14 cellular contexts compared by ENCODE assay signal in the genomic region with DNA sequence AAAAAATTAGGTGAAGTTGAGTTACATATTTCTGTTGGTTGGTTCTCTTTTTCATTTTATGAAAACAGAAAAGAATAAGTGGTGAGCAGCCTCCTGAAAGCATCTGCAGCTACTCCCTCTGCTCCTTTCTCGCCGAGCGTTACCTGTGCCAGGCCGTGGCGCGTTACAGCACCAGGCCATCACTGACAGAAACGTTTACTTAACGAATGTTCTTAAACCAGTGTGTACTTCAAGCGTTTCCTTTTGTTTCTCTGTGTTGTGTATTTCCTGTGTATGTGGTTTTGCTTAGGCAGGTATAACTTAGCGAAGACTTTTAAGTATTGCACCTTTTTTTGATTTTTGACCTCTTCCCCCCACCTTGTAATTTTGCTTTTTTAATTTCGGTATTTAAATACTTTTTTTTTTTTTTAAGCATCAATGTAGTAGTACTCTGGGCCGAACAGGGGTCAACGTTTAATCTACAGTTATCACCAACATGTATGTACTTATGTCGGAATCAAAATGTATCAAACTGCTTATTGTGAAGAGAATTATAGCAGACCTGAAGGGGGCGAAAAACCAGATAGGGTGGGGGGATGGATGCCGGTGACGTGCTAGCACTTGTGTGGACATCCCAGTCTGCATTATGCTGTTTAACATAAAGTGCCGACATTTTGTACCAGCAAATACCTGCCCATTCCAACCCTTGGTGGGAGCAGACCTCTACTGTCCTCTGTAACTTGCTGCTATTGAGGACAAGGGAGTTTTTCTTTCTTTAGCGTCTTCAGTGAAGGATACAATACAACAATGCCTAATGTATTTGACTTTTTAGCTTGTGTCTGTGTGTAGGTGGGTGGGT. TPM values are rescaled to one million over a fixed set of nuclear protein-coding genes. Genes with fewer than 3 reads are reported as not detected.
DNase-seq lines count a peak whose midpoint lies in the region; ATAC-seq, FAIRE-seq and TF ChIP-seq lines count a peak whose summit lies in the region.
"Had no signal": no experiment of that assay in that cellular context is flagged by ENCODE, and none has a peak within 500 bp of the region (broad histone marks: within the 10 kb centered on the region; RNA-seq: fewer than 3 reads in every experiment).

No MANE protein-coding gene starts in this region.

- POLR2A ChIA-PET in activated naive CD8-positive, alpha-beta T cell treated with anti-CD3 and anti-CD28 coated beads, Interleukin-2, amount 10 ng/mL, durations not matched to agents 7 days and 5 days (lab: Charles Lee), result interaction anchor here (0.7 to 2.2 kb wide), 8 partner anchors 9 to 280 kb away, joined by 3 to 21 read pairs (median 6); partner anchors contain the start of gene ADSL

- peaks cover 43% of the 10 kb centered on the region for H3K36me3 Mint-ChIP-seq in activated CD4-positive, alpha-beta T cell treated with anti-CD3 and anti-CD28 coated beads, Interleukin-2, amount 10 ng/mL, durations not matched to agents 24 days and 14 days (ENCODE audit: low read depth)
- peaks cover 37% of the 10 kb centered on the region for H3K36me3 Mint-ChIP-seq in activated naive CD8-positive, alpha-beta T cell treated with anti-CD3 and anti-CD28 coated beads, Interleukin-2, amount 10 ng/mL, durations not matched to agents 7 days and 5 days

- H3K27ac Mint-ChIP-seq in activated CD4-positive, alpha-beta T cell treated with anti-CD3 and anti-CD28 coated beads, Interleukin-2, amount 10 ng/mL, durations not matched to agents 24 days and 14 days, result peak overlapping the region; percentile 99
- peak overlapping the region; percentile 96 for H3K27ac Mint-ChIP-seq in activated naive CD8-positive, alpha-beta T cell treated with anti-CD3 and anti-CD28 coated beads, Interleukin-2, amount 10 ng/mL, durations not matched to agents 7 days and 5 days

- H3K9ac ChIP-seq in rectal smooth muscle tissue (ENCODE audit: low read length), result no peak overlapping the region
- H3K9ac ChIP-seq: BLaER1 had no signal

- peaks cover 9% of the 10 kb centered on the region for H3K4me1 ChIP-seq in rectal smooth muscle tissue (ENCODE audit: control insufficient read depth, insufficient read depth, low read length)

- FAIRE-seq in GM12891 (lab: Jason Lieb, UNC), result peak; percentile 81

- no peaks in the 10 kb centered on the region for H3K27me3 ChIP-seq in rectal smooth muscle tissue (ENCODE audit: control insufficient read depth, insufficient read depth, low read length)
- H3K27me3 ChIP-seq: BLaER1, body of pancreas had no signal

- peaks cover 9% of the 10 kb centered on the region for H3K36me3 ChIP-seq in rectal smooth muscle tissue (ENCODE audit: control insufficient read depth, insufficient read depth, low read length)

- H3K27me3 Mint-ChIP-seq in activated CD4-positive, alpha-beta T cell treated with anti-CD3 and anti-CD28 coated beads, Interleukin-2, amount 10 ng/mL, durations not matched to agents 24 days and 14 days, result no peaks in the 10 kb centered on the region
- no peaks in the 10 kb centered on the region for H3K27me3 Mint-ChIP-seq in activated naive CD8-positive, alpha-beta T cell treated with anti-CD3 and anti-CD28 coated beads, Interleukin-2, amount 10 ng/mL, durations not matched to agents 7 days and 5 days

- H3K4me1 Mint-ChIP-seq in activated CD4-positive, alpha-beta T cell treated with anti-CD3 and anti-CD28 coated beads, Interleukin-2, amount 10 ng/mL, durations not matched to agents 24 days and 14 days, result peaks cover 62% of the 10 kb centered on the region
- peaks cover 61% of the 10 kb centered on the region for H3K4me1 Mint-ChIP-seq in activated naive CD8-positive, alpha-beta T cell treated with anti-CD3 and anti-CD28 coated beads, Interleukin-2, amount 10 ng/mL, durations not matched to agents 7 days and 5 days

- DNase-seq in GM12891 (ENCODE audit: insufficient read length, low spot score) (no peak), NCI-H510A treated with DMSO at 0.1 percent for 48 hours (lab: John Stamatoyannopoulos, UW) (no peak), middle frontal gyrus (ENCODE audit: extremely low spot score, low spot score) (no peak), H4 (ENCODE audit: low spot score) (no peak)
- peak; percentile 87 for DNase-seq in activated CD4-positive, alpha-beta T cell treated with anti-CD3 and anti-CD28 coated beads, Interleukin-2, amount 10 ng/mL, durations not matched to agents 24 days and 14 days
- peak; percentile 52 for DNase-seq in activated naive CD8-positive, alpha-beta T cell treated with anti-CD3 and anti-CD28 coated beads, Interleukin-2, amount 10 ng/mL, durations not matched to agents 7 days and 5 days
- DNase-seq: body of pancreas, islet precursor cell, NCI-H187 treated with DMSO at 0.1 percent for 48 hours, nucleus accumbens, trophoblast cell had no signal

- no peak overlapping the region for H3K4me3 ChIP-seq in rectal smooth muscle tissue (ENCODE audit: low read length)
- H3K4me3 ChIP-seq: BLaER1, body of pancreas had no signal

- peak; percentile 77 for ATAC-seq in activated naive CD8-positive, alpha-beta T cell treated with anti-CD3 and anti-CD28 coated beads, Interleukin-2, amount 10 ng/mL, durations not matched to agents 7 days and 5 days (ENCODE audit: low read depth)
- no peak for ATAC-seq in GM18498 (IDR thresholded peaks at IDR 0.05; ENCODE audit: unreplicated experiment)
- ATAC-seq: body of pancreas had no signal

- peak overlapping the region; percentile 65 for H3K27ac ChIP-seq in rectal smooth muscle tissue (ENCODE audit: low read depth, low read length)
- H3K27ac ChIP-seq: BLaER1, body of pancreas had no signal

- H3K4me3 Mint-ChIP-seq in activated CD4-positive, alpha-beta T cell treated with anti-CD3 and anti-CD28 coated beads, Interleukin-2, amount 10 ng/mL, durations not matched to agents 24 days and 14 days, result peak overlapping the region; percentile 81
- H3K4me3 Mint-ChIP-seq in activated naive CD8-positive, alpha-beta T cell treated with anti-CD3 and anti-CD28 coated beads, Interleukin-2, amount 10 ng/mL, durations not matched to agents 7 days and 5 days, result peak overlapping the region; percentile 87

- intact Hi-C loops in activated CD4-positive, alpha-beta T cell treated with anti-CD3 and anti-CD28 coated beads, Interleukin-2, amount 10 ng/mL, durations not matched to agents 24 days and 14 days (cut with micrococcal nuclease), result loop anchor here (1.0 to 2.0 kb wide), 6 partner anchors 22 to 280 kb away; partner anchors contain the start of genes ADSL and TNRC6B

- no peaks in the 10 kb centered on the region for H3K9me3 Mint-ChIP-seq in activated CD4-positive, alpha-beta T cell treated with anti-CD3 and anti-CD28 coated beads, Interleukin-2, amount 10 ng/mL, durations not matched to agents 24 days and 14 days
- no peaks in the 10 kb centered on the region for H3K9me3 Mint-ChIP-seq in activated naive CD8-positive, alpha-beta T cell treated with anti-CD3 and anti-CD28 coated beads, Interleukin-2, amount 10 ng/mL, durations not matched to agents 7 days and 5 days

- TF ChIP-seq POLR2A in GM12891 (IDR thresholded peaks at IDR 0.05; ENCODE audit: low read depth, low read length), result no peak

TF ChIP-seq in GM12891, 5 proteins besides CTCF, POLR2A, EP300 and RAD21:
- TF ChIP-seq TAF1 (IDR thresholded peaks at IDR 0.05; ENCODE audit: low read depth, low read length) (no peak), SPI1 (IDR thresholded peaks at IDR 0.05; ENCODE audit: low read depth, low read length) (no peak), POU2F2 (IDR thresholded peaks at IDR 0.05; ENCODE audit: low read depth, low read length) (no peak), PAX5 (IDR thresholded peaks at IDR 0.05; ENCODE audit: insufficient read depth, low read length, severe bottlenecking) (no peak), POLR2AphosphoS5 (IDR thresholded peaks at IDR 0.05; ENCODE audit: low read depth, low read length) (no peak)

RNA-seq across cellular contexts. Expression of gene ADSL, which starts 21.6 kb away (rescaled TPM):
- polyA plus RNA-seq in GM12891 (2012; ENCODE audit: low read depth, missing spikeins), result 108 TPM
- 172 and 173 TPM in 2 replicates for total RNA-seq in activated CD4-positive, alpha-beta T cell treated with anti-CD3 and anti-CD28 coated beads, Interleukin-2, amount 10 ng/mL, durations not matched to agents 24 days and 14 days
- 10 to 100 TPM; 83.6 to 93.9 TPM for total RNA-seq in activated naive CD8-positive, alpha-beta T cell treated with anti-CD3 and anti-CD28 coated beads, Interleukin-2, amount 10 ng/mL, durations not matched to agents 7 days and 5 days
- 214 and 252 TPM in 2 replicates for total RNA-seq in H4 (2014; rRNA removed; shearing (Covaris generic))

RNA-seq across cellular contexts. Expression of gene SGSM3, which starts 45.7 kb away (rescaled TPM):
- 48.9 TPM for polyA plus RNA-seq in GM12891 (2012; ENCODE audit: low read depth, missing spikeins)
- 38.0 and 45.5 TPM in 2 replicates for total RNA-seq in activated CD4-positive, alpha-beta T cell treated with anti-CD3 and anti-CD28 coated beads, Interleukin-2, amount 10 ng/mL, durations not matched to agents 24 days and 14 days
- 100 to 1,000 TPM; 101 to 115 TPM for total RNA-seq in activated naive CD8-positive, alpha-beta T cell treated with anti-CD3 and anti-CD28 coated beads, Interleukin-2, amount 10 ng/mL, durations not matched to agents 7 days and 5 days
- 15.5 and 31.4 TPM in 2 replicates for total RNA-seq in H4 (2014; rRNA removed; shearing (Covaris generic))

Comparison
In these comparisons a context has a peak if more than half of its experiments do, and no peak if none do; other contexts are left out.
1. DNase-seq: peak in activated CD4-positive, alpha-beta T cell treated with anti-CD3 and anti-CD28 coated beads, Interleukin-2, amount 10 ng/mL, durations not matched to agents 24 days and 14 days (single experiment) and activated naive CD8-positive, alpha-beta T cell treated with anti-CD3 and anti-CD28 coated beads, Interleukin-2, amount 10 ng/mL, durations not matched to agents 7 days and 5 days (single experiment); none in GM12891 (single experiment), NCI-H510A treated with DMSO at 0.1 percent for 48 hours (single experiment), middle frontal gyrus (single experiment) and H4 (single experiment).